31 cellular contexts compared by ENCODE assay signal in the genomic region with DNA sequence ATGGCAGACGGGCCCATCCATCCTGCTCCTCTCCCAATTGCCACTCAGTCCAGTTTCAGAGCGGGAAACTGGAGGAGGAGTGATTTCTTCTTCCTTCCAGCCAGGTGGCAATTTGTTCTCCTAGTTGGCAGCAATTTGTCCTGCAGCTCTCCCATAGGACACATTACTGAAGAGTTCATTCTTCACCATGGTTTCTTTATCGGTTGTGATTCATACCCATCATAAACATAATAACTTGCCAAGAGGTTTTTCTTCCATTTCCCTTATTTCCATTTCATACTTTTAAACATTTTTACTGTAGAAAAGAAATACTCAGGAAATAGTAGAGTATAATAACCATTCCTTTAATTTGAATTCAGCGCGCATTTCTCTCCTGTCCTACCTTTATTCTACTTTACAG.
"Had no signal": no experiment of that assay in that cellular context is flagged by ENCODE, and none has a peak within 500 bp of the region (broad histone marks: within the 10 kb centered on the region; RNA-seq: fewer than 3 reads in every experiment).

No MANE protein-coding gene starts in this region.

- H3K36me3 ChIP-seq: colonic mucosa, neutrophil, right lobe of liver, tibial artery, upper lobe of left lung had no signal

- H3K27me3 ChIP-seq: colonic mucosa, heart right ventricle, neutrophil, right lobe of liver, stomach, testis, tibial artery, upper lobe of left lung had no signal

- H3K27ac ChIP-seq: colonic mucosa, epithelial cell of prostate, heart right ventricle, neutrophil, parathyroid adenoma, right lobe of liver, stomach, testis, tibial artery, upper lobe of left lung had no signal

- H3K4me1 ChIP-seq: colonic mucosa, parathyroid adenoma, right lobe of liver, stomach, testis, upper lobe of left lung had no signal

- H3K9me3 ChIP-seq: colonic mucosa, mucosa of descending colon, neutrophil, testis, upper lobe of left lung had no signal

- H3K79me2 ChIP-seq: parathyroid adenoma had no signal

- DNase-seq: colonic mucosa; effector CD8-positive, alpha-beta T cell; endodermal cell; foreskin melanocyte; glutamatergic neuron; heart right ventricle; hypothalamus; immature natural killer cell; mucosa of descending colon; naive B cell; right lobe of liver; small intestine; stimulated activated CD4-positive, alpha-beta T cell treated with anti-CD3 and anti-CD28 coated beads, Interleukin-12 subunit alpha, Interleukin-12 subunit beta, amount 100 ng/mL, for 4 hours; stimulated activated CD4-positive, alpha-beta T cell treated with anti-CD3 and anti-CD28 coated beads, Interleukin-1b, Interleukin-23, amount 100 ng/mL, for 48 hours; stimulated activated CD4-positive, alpha-beta T cell treated with anti-CD3 and anti-CD28 coated beads, Interleukin-4, amount 100 ng/mL, for 24 hours; stimulated activated naive CD4-positive, alpha-beta T cell treated with Interleukin-2 at 50 U/mL for 16 hours; stomach; substantia nigra; testis; tibial artery; upper lobe of left lung had no signal

- FAIRE-seq: keratinocyte, small intestine, urothelium cell line had no signal

- H2AFZ ChIP-seq: parathyroid adenoma had no signal

- ATAC-seq: esophagus mucosa; heart right ventricle; left lobe of liver; mucosa of descending colon; natural killer cell treated with Interleukin-12 subunit alpha and Interleukin-12 subunit beta and Interleukin-15 and Interleukin-18, amount 100 ng/mL, for 72 hours; right lobe of liver; stimulated activated effector memory CD8-positive, alpha-beta T cell treated with anti-CD3 and anti-CD28 coated beads, Interleukin-12 subunit alpha, Interleukin-12 subunit beta, amount 100 ng/mL, for 72 hours had no signal

- H3K4me3 ChIP-seq: colonic mucosa, heart right ventricle, lung, mucosa of descending colon, right lobe of liver, stomach, testis, tibial artery, upper lobe of left lung had no signal

- H3K9ac ChIP-seq: parathyroid adenoma had no signal
